Comparison of ENCODE assay signal across 1 cellular context in the genomic region with DNA sequence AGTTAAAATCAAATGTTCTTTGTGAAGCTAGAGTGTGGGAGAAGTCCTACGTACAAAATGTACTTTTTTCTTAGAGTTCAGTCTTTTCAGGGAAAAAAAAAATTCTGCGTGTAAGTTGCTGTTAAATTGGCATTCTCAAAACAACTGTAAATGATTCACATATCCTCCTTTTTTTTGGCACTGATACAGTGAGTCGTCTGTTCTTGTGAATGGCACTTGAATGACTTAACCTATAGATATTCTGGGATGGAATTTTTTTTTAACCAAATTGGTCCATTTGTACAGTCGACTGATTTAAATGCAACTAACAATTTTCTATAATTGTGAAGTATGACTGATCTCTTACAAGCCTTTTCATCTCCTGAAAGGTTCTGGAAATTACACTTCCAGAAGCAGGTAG.
TF ChIP-seq lines count a peak whose summit lies in the region.

No MANE protein-coding gene starts in this region.

TF ChIP-seq in SK-N-SH treated with all-trans-retinoic acid at 6 μM for 48 hours, 23 proteins besides CTCF, POLR2A, EP300 and RAD21 (continued from another document):
- TF ChIP-seq, protein P1, sequence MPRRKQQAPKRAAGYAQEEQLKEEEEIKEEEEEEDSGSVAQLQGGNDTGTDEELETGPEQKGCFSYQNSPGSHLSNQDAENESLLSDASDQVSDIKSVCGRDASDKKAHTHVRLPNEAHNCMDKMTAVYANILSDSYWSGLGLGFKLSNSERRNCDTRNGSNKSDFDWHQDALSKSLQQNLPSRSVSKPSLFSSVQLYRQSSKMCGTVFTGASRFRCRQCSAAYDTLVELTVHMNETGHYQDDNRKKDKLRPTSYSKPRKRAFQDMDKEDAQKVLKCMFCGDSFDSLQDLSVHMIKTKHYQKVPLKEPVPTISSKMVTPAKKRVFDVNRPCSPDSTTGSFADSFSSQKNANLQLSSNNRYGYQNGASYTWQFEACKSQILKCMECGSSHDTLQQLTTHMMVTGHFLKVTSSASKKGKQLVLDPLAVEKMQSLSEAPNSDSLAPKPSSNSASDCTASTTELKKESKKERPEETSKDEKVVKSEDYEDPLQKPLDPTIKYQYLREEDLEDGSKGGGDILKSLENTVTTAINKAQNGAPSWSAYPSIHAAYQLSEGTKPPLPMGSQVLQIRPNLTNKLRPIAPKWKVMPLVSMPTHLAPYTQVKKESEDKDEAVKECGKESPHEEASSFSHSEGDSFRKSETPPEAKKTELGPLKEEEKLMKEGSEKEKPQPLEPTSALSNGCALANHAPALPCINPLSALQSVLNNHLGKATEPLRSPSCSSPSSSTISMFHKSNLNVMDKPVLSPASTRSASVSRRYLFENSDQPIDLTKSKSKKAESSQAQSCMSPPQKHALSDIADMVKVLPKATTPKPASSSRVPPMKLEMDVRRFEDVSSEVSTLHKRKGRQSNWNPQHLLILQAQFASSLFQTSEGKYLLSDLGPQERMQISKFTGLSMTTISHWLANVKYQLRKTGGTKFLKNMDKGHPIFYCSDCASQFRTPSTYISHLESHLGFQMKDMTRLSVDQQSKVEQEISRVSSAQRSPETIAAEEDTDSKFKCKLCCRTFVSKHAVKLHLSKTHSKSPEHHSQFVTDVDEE (CRISPR knock-in tag; IDR thresholded peaks at IDR 0.05), result no peak
- TF ChIP-seq ZNF8 (CRISPR knock-in tag; IDR thresholded peaks at IDR 0.05) (no peak), ZFP3 (CRISPR knock-in tag; IDR thresholded peaks at IDR 0.05) (no peak), ARNTL (CRISPR knock-in tag; IDR thresholded peaks at IDR 0.05; ENCODE audit: borderline replicate concordance, low read depth) (no peak), TOX (CRISPR knock-in tag; IDR thresholded peaks at IDR 0.05; ENCODE audit: borderline replicate concordance) (no peak), PPARA (CRISPR knock-in tag; IDR thresholded peaks at IDR 0.05; ENCODE audit: borderline replicate concordance) (no peak), RARB (CRISPR knock-in tag; IDR thresholded peaks at IDR 0.05) (no peak), ZNF70 (CRISPR knock-in tag; IDR thresholded peaks at IDR 0.05) (no peak), TCF4 (CRISPR knock-in tag; IDR thresholded peaks at IDR 0.05; ENCODE audit: borderline replicate concordance) (no peak)
- TF ChIP-seq, protein P2, sequence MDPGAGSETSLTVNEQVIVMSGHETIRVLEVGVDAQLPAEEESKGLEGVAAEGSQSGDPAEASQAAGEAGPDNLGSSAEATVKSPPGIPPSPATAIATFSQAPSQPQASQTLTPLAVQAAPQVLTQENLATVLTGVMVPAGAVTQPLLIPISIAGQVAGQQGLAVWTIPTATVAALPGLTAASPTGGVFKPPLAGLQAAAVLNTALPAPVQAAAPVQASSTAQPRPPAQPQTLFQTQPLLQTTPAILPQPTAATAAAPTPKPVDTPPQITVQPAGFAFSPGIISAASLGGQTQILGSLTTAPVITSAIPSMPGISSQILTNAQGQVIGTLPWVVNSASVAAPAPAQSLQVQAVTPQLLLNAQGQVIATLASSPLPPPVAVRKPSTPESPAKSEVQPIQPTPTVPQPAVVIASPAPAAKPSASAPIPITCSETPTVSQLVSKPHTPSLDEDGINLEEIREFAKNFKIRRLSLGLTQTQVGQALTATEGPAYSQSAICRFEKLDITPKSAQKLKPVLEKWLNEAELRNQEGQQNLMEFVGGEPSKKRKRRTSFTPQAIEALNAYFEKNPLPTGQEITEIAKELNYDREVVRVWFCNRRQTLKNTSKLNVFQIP (CRISPR knock-in tag; IDR thresholded peaks at IDR 0.05; ENCODE audit: borderline replicate concordance, low read depth), result no peak
- TF ChIP-seq, protein P3, sequence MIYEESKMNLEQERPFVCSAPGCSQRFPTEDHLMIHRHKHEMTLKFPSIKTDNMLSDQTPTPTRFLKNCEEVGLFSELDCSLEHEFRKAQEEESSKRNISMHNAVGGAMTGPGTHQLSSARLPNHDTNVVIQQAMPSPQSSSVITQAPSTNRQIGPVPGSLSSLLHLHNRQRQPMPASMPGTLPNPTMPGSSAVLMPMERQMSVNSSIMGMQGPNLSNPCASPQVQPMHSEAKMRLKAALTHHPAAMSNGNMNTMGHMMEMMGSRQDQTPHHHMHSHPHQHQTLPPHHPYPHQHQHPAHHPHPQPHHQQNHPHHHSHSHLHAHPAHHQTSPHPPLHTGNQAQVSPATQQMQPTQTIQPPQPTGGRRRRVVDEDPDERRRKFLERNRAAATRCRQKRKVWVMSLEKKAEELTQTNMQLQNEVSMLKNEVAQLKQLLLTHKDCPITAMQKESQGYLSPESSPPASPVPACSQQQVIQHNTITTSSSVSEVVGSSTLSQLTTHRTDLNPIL (CRISPR knock-in tag; IDR thresholded peaks at IDR 0.05; ENCODE audit: low read depth), result no peak
